ENCODE assay signal across 1 cellular context in genomic region chr12:53500776-53501614, GRCh38.
TF ChIP-seq lines count a peak whose summit lies in the region.

Gene TARBP2 (plus strand): TSS chr12:53501283. CDS start chr12:53501409, 126 bp downstream.

TF ChIP-seq in HepG2, 621 proteins besides CTCF, POLR2A, EP300 and RAD21 (continued from another document and continues in another):
- TF ChIP-seq ZNF800 (CRISPR knock-in tag; IDR thresholded peaks at IDR 0.05) (no peak), THAP8 (CRISPR knock-in tag; IDR thresholded peaks at IDR 0.05; ENCODE audit: borderline replicate concordance) (0 out of 2 replicates have a peak, but pooled peaks have one; percentile 42), SNAPC4 (CRISPR knock-in tag; IDR thresholded peaks at IDR 0.05) (peak; percentile 94), FOXA3 (CRISPR knock-in tag; IDR thresholded peaks at IDR 0.05) (peak; percentile 5; the same call in 1 of the 2 replicates), ZNF317 (CRISPR knock-in tag; IDR thresholded peaks at IDR 0.05) (peak; percentile 75), POLR2G (IDR thresholded peaks at IDR 0.05; ENCODE audit: low read depth, low read length) (peak; percentile 96), ASH2L (IDR thresholded peaks at IDR 0.05; ENCODE audit: insufficient read length, low read depth, low read length) (peak; percentile 91), SALL2 (CRISPR knock-in tag; IDR thresholded peaks at IDR 0.05) (peak; percentile 85), HNF4A (CRISPR knock-in tag; IDR thresholded peaks at IDR 0.05) (0 out of 2 replicates have a peak, but pooled peaks have one; percentile 19), KAT8 (CRISPR knock-in tag; IDR thresholded peaks at IDR 0.05) (peak; percentile 92), ZNF777 (CRISPR knock-in tag; IDR thresholded peaks at IDR 0.05) (0 out of 2 replicates have a peak, but pooled peaks have one; percentile 69), ATF7-NPFF (CRISPR knock-in tag; IDR thresholded peaks at IDR 0.05; ENCODE audit: low read depth) (peak; percentile 16; the same call in 1 of the 2 replicates), KLF11 (CRISPR knock-in tag; IDR thresholded peaks at IDR 0.05) (no peak), NFIB (CRISPR knock-in tag; IDR thresholded peaks at IDR 0.05; ENCODE audit: borderline replicate concordance) (no peak), KAT7 (CRISPR knock-in tag; IDR thresholded peaks at IDR 0.05; ENCODE audit: borderline replicate concordance) (no peak), KDM5B (CRISPR knock-in tag; IDR thresholded peaks at IDR 0.05; ENCODE audit: borderline replicate concordance) (no peak; the same call in 1 of the 2 replicates), ZNF790 (CRISPR knock-in tag; IDR thresholded peaks at IDR 0.05; ENCODE audit: borderline replicate concordance) (peak; percentile 77; the same call in 1 of the 2 replicates), MIER2 (CRISPR knock-in tag; IDR thresholded peaks at IDR 0.05) (no peak), TGIF2 (CRISPR knock-in tag; IDR thresholded peaks at IDR 0.05) (peak; percentile 10; the same call in 1 of the 2 replicates), HMGA1 (CRISPR knock-in tag; conservative IDR thresholded peaks at IDR 0.05) (no peak), ATF4 (CRISPR knock-in tag; IDR thresholded peaks at IDR 0.05) (0 out of 4 replicates have a peak, but pooled peaks of 1 of the 2 experiments have one; percentile 39), ZNF232 (CRISPR knock-in tag; IDR thresholded peaks at IDR 0.05; ENCODE audit: borderline replicate concordance) (peak; percentile 65), ZNF276 (CRISPR knock-in tag; IDR thresholded peaks at IDR 0.05; ENCODE audit: low read depth) (no peak), FOXM1 (CRISPR knock-in tag; IDR thresholded peaks at IDR 0.05) (peak; percentile 89; the same call in 1 of the 2 replicates), NFE2L2 (IDR thresholded peaks at IDR 0.05; ENCODE audit: low read length) (no peak), CCAR2 (optimal IDR thresholded peaks at IDR 0.05; ENCODE audit: low read depth, low read length) (no peak), SRY (CRISPR knock-in tag; IDR thresholded peaks at IDR 0.05) (peak; percentile 97), ZNF354B (CRISPR knock-in tag; IDR thresholded peaks at IDR 0.05) (0 out of 2 replicates have a peak, but pooled peaks have one; percentile 83), HDAC1 (CRISPR knock-in tag; IDR thresholded peaks at IDR 0.05) (peak; percentile 88), MAF1 (CRISPR knock-in tag; IDR thresholded peaks at IDR 0.05; ENCODE audit: borderline replicate concordance) (no peak), ZNF136 (CRISPR knock-in tag; IDR thresholded peaks at IDR 0.05; ENCODE audit: low read depth) (peak; percentile 86; the same call in 1 of the 2 replicates), NFYB (CRISPR knock-in tag; IDR thresholded peaks at IDR 0.05) (peak; percentile 88), U2AF1 (optimal IDR thresholded peaks at IDR 0.05; ENCODE audit: low read depth, low read length) (no peak), PAF1 (CRISPR knock-in tag; IDR thresholded peaks at IDR 0.05) (no peak), MTF2 (CRISPR knock-in tag; IDR thresholded peaks at IDR 0.05; ENCODE audit: borderline replicate concordance) (no peak), NPAS2 (CRISPR knock-in tag; IDR thresholded peaks at IDR 0.05; ENCODE audit: borderline replicate concordance) (no peak), ZNF841 (CRISPR knock-in tag; IDR thresholded peaks at IDR 0.05; ENCODE audit: borderline replicate concordance) (no peak), PCBP2 (optimal IDR thresholded peaks at IDR 0.05; ENCODE audit: low read depth, low read length, poor library complexity, severe bottlenecking) (no peak), RXRA (CRISPR knock-in tag; IDR thresholded peaks at IDR 0.05) (peak; percentile 57; the same call in 1 of the 2 replicates), ZNF383 (CRISPR knock-in tag; IDR thresholded peaks at IDR 0.05; ENCODE audit: borderline replicate concordance) (no peak), NKX3-1 (CRISPR knock-in tag; IDR thresholded peaks at IDR 0.05) (peak; percentile 69; the same call in 1 of the 2 replicates), ZNF883 (CRISPR knock-in tag; IDR thresholded peaks at IDR 0.05; ENCODE audit: not compliant biosample characterization) (peak; percentile 93), ZBTB40 (IDR thresholded peaks at IDR 0.05) (no peak), ZBTB40 (CRISPR knock-in tag; IDR thresholded peaks at IDR 0.05) (peak; percentile 88), LBX2 (CRISPR knock-in tag; IDR thresholded peaks at IDR 0.05; ENCODE audit: borderline replicate concordance) (no peak), ZNF10 (CRISPR knock-in tag; IDR thresholded peaks at IDR 0.05; ENCODE audit: borderline replicate concordance, low read depth) (no peak), KDM3A (CRISPR knock-in tag; IDR thresholded peaks at IDR 0.05; ENCODE audit: low read depth) (0 out of 2 replicates have a peak, but pooled peaks have one; percentile 23)
